8 cellular contexts compared by ENCODE assay signal in the genomic region with DNA sequence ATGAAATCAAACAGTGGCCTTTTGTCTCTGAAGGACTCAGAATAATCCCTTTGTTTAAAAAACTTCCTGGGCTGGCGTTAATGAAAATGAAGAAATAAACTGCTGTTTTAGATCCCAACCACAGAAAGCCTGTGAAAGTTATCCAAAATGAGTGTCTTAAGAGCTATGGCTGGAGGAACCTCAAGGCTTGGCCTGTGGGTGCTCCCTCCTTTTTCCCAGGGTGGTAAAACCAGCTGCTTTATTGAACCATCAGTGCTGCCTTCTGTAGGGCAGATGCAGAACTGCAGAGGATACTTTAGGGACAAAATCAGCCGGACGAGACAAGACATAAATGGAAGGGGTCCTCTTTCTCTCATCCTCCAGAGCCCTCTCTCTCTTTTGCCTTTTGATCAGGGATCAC.
DNase-seq lines count a peak whose midpoint lies in the region; ATAC-seq, FAIRE-seq and TF ChIP-seq lines count a peak whose summit lies in the region.

No MANE protein-coding gene starts in this region.

- no peaks in the 10 kb centered on the region for H3K36me3 Mint-ChIP-seq in endodermal cell (ENCODE audit: low read depth)

- H3K27me3 Mint-ChIP-seq in endodermal cell (ENCODE audit: insufficient read depth): no peaks in the 10 kb centered on the region

- H3K4me3 ChIP-seq in endodermal cell (ENCODE audit: low read length) (no peak overlapping the region), pancreas (no peak overlapping the region)

- DNase-seq in NCI-H748 (lab: John Stamatoyannopoulos, UW; ENCODE audit: unreplicated experiment): peak; percentile 12
- DNase-seq in NCI-H748 treated with DMSO at 0.1 percent for 48 hours (lab: John Stamatoyannopoulos, UW): no peak
- DNase-seq in M059J (ENCODE audit: low read depth): peak; percentile 17
- peak; percentile 82 for DNase-seq in endodermal cell
- DNase-seq in pancreas: no peak
- DNase-seq in stimulated activated CD4-positive, alpha-beta T cell treated with anti-CD3 and anti-CD28 coated beads, Interleukin-4, amount 100 ng/mL, for 4 hours: no peak

- no peak overlapping the region for H3K27ac ChIP-seq in endodermal cell (ENCODE audit: low read depth, low read length)
- no peak overlapping the region for H3K27ac ChIP-seq in pancreas

- FAIRE-seq in pancreas (lab: Jason Lieb, UNC): no peak

- H3K27me3 ChIP-seq in endodermal cell (ENCODE audit: control insufficient read depth, insufficient read depth, low read length, poor library complexity, severe bottlenecking) (no peaks in the 10 kb centered on the region), pancreas (no peaks in the 10 kb centered on the region)

- no peaks in the 10 kb centered on the region for H3K9me3 ChIP-seq in endodermal cell (ENCODE audit: control insufficient read depth, low read length)
- no peaks in the 10 kb centered on the region for H3K9me3 ChIP-seq in pancreas

- H3K4me3 Mint-ChIP-seq in endodermal cell: no peak overlapping the region

- intact Hi-C loops in pancreas (cut with DNase I): no loop called here

- 65 to 88% methylated on average over 3 of the region's 3 CpGs for WGBS in endodermal cell (ENCODE audit: insufficient coverage in 1 of 2, insufficient read length in 1 of 2), 2 experiments
- 90 to 91% methylated on average over 3 of the region's 3 CpGs for WGBS in pancreas, 2 donors

- no peaks in the 10 kb centered on the region for H3K4me1 Mint-ChIP-seq in endodermal cell

- ATAC-seq in pancreas (peak in 3 of 4 donors; percentile 25 to 46 (median 45)), HG03175 (IDR thresholded peaks at IDR 0.05; ENCODE audit: unreplicated experiment) (no peak)
- no peak for ATAC-seq in activated CD4-positive, CD25-positive, alpha-beta regulatory T cell treated with anti-CD3 and anti-CD28 coated beads, Interleukin-2, amount 50 U/mL, for 24 hours

- H3K36me3 ChIP-seq in endodermal cell (ENCODE audit: control insufficient read depth, insufficient read depth, low read length): no peaks in the 10 kb centered on the region
- peaks cover 0 to 52% (median 17%) of the 10 kb centered on the region in 3 donors for H3K36me3 ChIP-seq in pancreas

- TF ChIP-seq CTCF in endodermal cell (conservative IDR thresholded peaks at IDR 0.05) (peak; percentile 81), pancreas (IDR thresholded peaks at IDR 0.05) (peak in 1 of 4 donors; percentile 21)

- H3K4me1 ChIP-seq in endodermal cell (ENCODE audit: control insufficient read depth, insufficient read depth, low read length) (no peaks in the 10 kb centered on the region), pancreas (peaks cover 0 to 1% (median 0%) of the 10 kb centered on the region in 3 donors)

- H3K9me3 Mint-ChIP-seq in endodermal cell: no peaks in the 10 kb centered on the region

- no peak overlapping the region for H3K27ac Mint-ChIP-seq in endodermal cell

- no peak overlapping the region for H3K9ac ChIP-seq in endodermal cell (ENCODE audit: extremely low read depth, low read length, poor library complexity, severe bottlenecking)

Comparison
In these comparisons a context has a peak if more than half of its experiments do, and no peak if none do; other contexts are left out.
1. DNase-seq: peak in NCI-H748 (single experiment), M059J (single experiment) and endodermal cell (single experiment); none in NCI-H748 treated with DMSO at 0.1 percent for 48 hours (single experiment), pancreas (0 of 6) and stimulated activated CD4-positive, alpha-beta T cell treated with anti-CD3 and anti-CD28 coated beads, Interleukin-4, amount 100 ng/mL, for 4 hours (0 of 2).
2. ATAC-seq: peak in pancreas (3 of 4); none in activated CD4-positive, CD25-positive, alpha-beta regulatory T cell treated with anti-CD3 and anti-CD28 coated beads, Interleukin-2, amount 50 U/mL, for 24 hours (0 of 2) and HG03175 (single experiment).